Comparison of ENCODE assay signal across 26 cellular contexts in genomic region chr6:71321344-71321743, GRCh38. TPM values are rescaled to one million over a fixed set of nuclear protein-coding genes. Genes with fewer than 3 reads are reported as not detected.
DNase-seq lines count a peak whose midpoint lies in the region; ATAC-seq, FAIRE-seq and TF ChIP-seq lines count a peak whose summit lies in the region.
"Had no signal": no experiment of that assay in that cellular context is flagged by ENCODE, and none has a peak within 500 bp of the region (broad histone marks: within the 10 kb centered on the region; RNA-seq: fewer than 3 reads in every experiment).

No MANE protein-coding gene starts in this region.

- H2BK12ac ChIP-seq in trophoblast cell (ENCODE audit: low read length), result no peak overlapping the region

- H3K27ac ChIP-seq in breast epithelium (peak overlapping the region in 1 of 2 donors; percentile 13), pancreas (no peak overlapping the region), trophoblast cell (ENCODE audit: low read depth, low read length) (no peak overlapping the region)
- H3K27ac ChIP-seq: A549, RWPE1, SK-N-MC had no signal

- ATAC-seq in pancreas, result peak; percentile 40 to 77 (median 53)
- ATAC-seq: A549, GM12878 had no signal

- CTCF ChIA-PET in MCF 10A (lab: Yijun Ruan, JAX), result interaction anchor here (0.6 to 1.4 kb wide), 3 partner anchors 27 to 33 kb away, joined by 3 read pairs; partner anchors contain the start of gene OGFRL1

- H3K27me3 ChIP-seq in breast epithelium, result no peaks in the 10 kb centered on the region
- H3K27me3 ChIP-seq in MG63, result no peaks in the 10 kb centered on the region
- H3K27me3 ChIP-seq in adipocyte (replicated peaks; ENCODE audit: control insufficient read depth, insufficient read depth, low read length), result no peaks in the 10 kb centered on the region
- no peaks in the 10 kb centered on the region for H3K27me3 ChIP-seq in pancreas
- no peaks in the 10 kb centered on the region for H3K27me3 ChIP-seq in trophoblast cell (ENCODE audit: insufficient read depth, low read length)

- H2AFZ ChIP-seq in trophoblast cell (ENCODE audit: insufficient read depth, low read length, poor library complexity), result no peak overlapping the region

- H3K18ac ChIP-seq in trophoblast cell (ENCODE audit: low read length), result no peak overlapping the region

- no peaks in the 10 kb centered on the region for H3K27me3 Mint-ChIP-seq in MCF 10A (ENCODE audit: insufficient read depth, unreplicated experiment)

- H4K8ac ChIP-seq in trophoblast cell (ENCODE audit: low read depth, low read length), result no peak overlapping the region

- H3K79me1 ChIP-seq in trophoblast cell (ENCODE audit: low read length), result no peaks in the 10 kb centered on the region

- H3K14ac ChIP-seq in trophoblast cell (ENCODE audit: low read length), result no peak overlapping the region

- no peak overlapping the region for H3K4ac ChIP-seq in trophoblast cell (ENCODE audit: low read depth, low read length)

- H3K9me3 Mint-ChIP-seq in MCF 10A (ENCODE audit: unreplicated experiment), result no peaks in the 10 kb centered on the region
- H3K9me3 Mint-ChIP-seq: CD14-positive monocyte, IgD-negative memory B cell had no signal

- no peak overlapping the region for H4K12ac ChIP-seq in trophoblast cell (ENCODE audit: low read depth, low read length)

- BruUV-seq in MCF 10A (replicated peaks; lab: Mats Ljungman, UMichigan), result no TSS peak

- no peaks in the 10 kb centered on the region for H3K4me1 Mint-ChIP-seq in MCF 10A (ENCODE audit: insufficient read depth, unreplicated experiment)
- H3K4me1 Mint-ChIP-seq: B cell, IgD-negative memory B cell had no signal

- no peaks in the 10 kb centered on the region for H3K4me1 ChIP-seq in breast epithelium
- H3K4me1 ChIP-seq in adipocyte (ENCODE audit: control insufficient read depth, insufficient read depth, low read length), result no peaks in the 10 kb centered on the region
- peaks cover 0 to 7% (median 0%) of the 10 kb centered on the region in 3 donors for H3K4me1 ChIP-seq in pancreas
- H3K4me1 ChIP-seq in trophoblast cell (ENCODE audit: control insufficient read depth in 1 of 2, insufficient read depth in 2 of 2, low read length in 2 of 2), result no peaks in the 10 kb centered on the region

- H2AK5ac ChIP-seq in trophoblast cell (ENCODE audit: low read length), result no peak overlapping the region

- POLR2A ChIA-PET in MCF 10A (lab: Yijun Ruan, JAX), result interaction anchor here (1.5 kb wide), 1 partner anchor 14 kb away, joined by 5 read pairs; no protein-coding TSS in a partner anchor

- DNase-seq in MCF 10A (ENCODE audit: unreplicated experiment) (peak; percentile 13), breast epithelium (ENCODE audit: low spot score in 2 of 2) (no peak), MG63 (peak; percentile 63), adipocyte (ENCODE audit: low read depth) (peak; percentile 42), pancreas (peak in 1 of 6 donors; percentile 19), trophoblast cell (no peak), NCI-H345 (lab: John Stamatoyannopoulos, UW) (no peak)
- no peak for DNase-seq in activated naive CD4-positive, alpha-beta T cell treated with Interleukin-2 at 50 U/mL for 16 hours
- DNase-seq: DND-41, H9, Karpas-422, NCI-H1092, NCI-H146, NCI-H2029, NCI-H2227 treated with DMSO at 0.1 percent for 48 hours, NCI-H526, SHP77 treated with DMSO at 0.1 percent for 48 hours, SW 1271 had no signal

- H3K36me3 ChIP-seq in breast epithelium, result no peaks in the 10 kb centered on the region
- H3K36me3 ChIP-seq in MG63, result no peaks in the 10 kb centered on the region
- H3K36me3 ChIP-seq in adipocyte (ENCODE audit: control insufficient read depth, insufficient read depth, low read length, severe bottlenecking), result no peaks in the 10 kb centered on the region
- no peaks in the 10 kb centered on the region for H3K36me3 ChIP-seq in pancreas
- H3K36me3 ChIP-seq in trophoblast cell (ENCODE audit: control insufficient read depth in 1 of 2, insufficient read depth in 2 of 2, low read length in 2 of 2), result no peaks in the 10 kb centered on the region

- H3K36me3 Mint-ChIP-seq in MCF 10A (ENCODE audit: insufficient read depth, unreplicated experiment), result no peaks in the 10 kb centered on the region
- H3K36me3 Mint-ChIP-seq: CD14-positive monocyte had no signal

- no peak overlapping the region for H3K4me3 ChIP-seq in breast epithelium
- H3K4me3 ChIP-seq in MG63, result no peak overlapping the region
- no peak overlapping the region for H3K4me3 ChIP-seq in adipocyte (ENCODE audit: low read length)
- no peak overlapping the region for H3K4me3 ChIP-seq in pancreas
- no peak overlapping the region for H3K4me3 ChIP-seq in trophoblast cell (ENCODE audit: low read depth, low read length)
- H3K4me3 ChIP-seq: A549, GM12878, SK-N-MC had no signal

- TF ChIP-seq POLR2A in breast epithelium (IDR thresholded peaks at IDR 0.05), result no peak

- H3K9me3 ChIP-seq in breast epithelium (no peaks in the 10 kb centered on the region), MG63 (no peaks in the 10 kb centered on the region), adipocyte (ENCODE audit: control insufficient read depth, low read length) (no peaks in the 10 kb centered on the region), pancreas (no peaks in the 10 kb centered on the region), trophoblast cell (ENCODE audit: insufficient read depth, low read depth, low read length) (no peaks in the 10 kb centered on the region)
- H3K9me3 ChIP-seq: A549 had no signal

- no peak overlapping the region for H4K91ac ChIP-seq in trophoblast cell (ENCODE audit: low read depth, low read length)

- H2BK5ac ChIP-seq in trophoblast cell (ENCODE audit: low read depth, low read length, poor library complexity), result no peak overlapping the region

- intact Hi-C loops in MCF 10A (cut with micrococcal nuclease), result no loop called here
- intact Hi-C loops in breast epithelium (cut with DNase I; ENCODE audit: low total_unique reads), result no loop called here
- intact Hi-C loops in pancreas (cut with DNase I), result no loop called here

- TF ChIP-seq CTCF in MCF 10A (IDR thresholded peaks at IDR 0.05; ENCODE audit: unreplicated experiment) (no peak), breast epithelium (IDR thresholded peaks at IDR 0.05) (no peak), pancreas (IDR thresholded peaks at IDR 0.05) (no peak)

- no peak overlapping the region for H2BK120ac ChIP-seq in trophoblast cell (ENCODE audit: insufficient read depth, low read length, poor library complexity)

- H3K23ac ChIP-seq in trophoblast cell (ENCODE audit: low read length), result no peak overlapping the region

- H3K4me2 ChIP-seq in trophoblast cell (ENCODE audit: low read length), result no peak overlapping the region
- H3K4me2 ChIP-seq: A549 had no signal

- H3K4me3 Mint-ChIP-seq in MCF 10A (ENCODE audit: unreplicated experiment), result no peak overlapping the region
- H3K4me3 Mint-ChIP-seq: B cell, CD14-positive monocyte, H9, IgD-negative memory B cell had no signal

- FAIRE-seq in pancreas (lab: Jason Lieb, UNC), result no peak
- FAIRE-seq: A549, D721Med, GM12878 had no signal

- H3K9ac ChIP-seq in adipocyte (ENCODE audit: low read length) (no peak overlapping the region), trophoblast cell (ENCODE audit: low read length) (no peak overlapping the region)

- no peak overlapping the region for H3K27ac Mint-ChIP-seq in MCF 10A (ENCODE audit: low read depth, unreplicated experiment)
- H3K27ac Mint-ChIP-seq: B cell, CD14-positive monocyte, H9, IgD-negative memory B cell had no signal

- no peaks in the 10 kb centered on the region for H3K79me2 ChIP-seq in trophoblast cell (ENCODE audit: control insufficient read depth, insufficient read depth, low read length, poor library complexity)

RNA-seq across cellular contexts. Expression of gene OGFRL1, which starts 32.7 kb away (rescaled TPM):
- total RNA-seq in MCF 10A (2022) (37.7 and 70.8 TPM in 2 replicates), breast epithelium (100 to 1,000 TPM in 1 of 3 donors, 10 to 100 TPM in 2; 49.1 to 113 (median 56.0) TPM), pancreas (10 to 100 TPM in 1 of 6 donors, 1 to 10 TPM in 5; 3.9 to 10.8 (median 5.7) TPM)
- total RNA-seq in MG63 (2014; rRNA removed; shearing (Covaris generic); ENCODE audit: low replicate concordance), result 3.5 and 5.8 TPM in 2 replicates
- 1 to 10 TPM; 3.3 to 4.3 TPM for polyA plus RNA-seq in pancreas
- polyA plus RNA-seq in trophoblast cell (2013), result 8.9 TPM in 2 replicates

Comparison
In these comparisons a context has a peak if more than half of its experiments do, and no peak if none do; other contexts are left out.
1. DNase-seq: peak in MCF 10A (single experiment), MG63 (single experiment) and adipocyte (single experiment); none in breast epithelium (0 of 2), trophoblast cell (0 of 2), NCI-H345 (single experiment) and activated naive CD4-positive, alpha-beta T cell treated with Interleukin-2 at 50 U/mL for 16 hours (single experiment).